Comparison of ENCODE assay signal across 1 cellular context in the genomic region with DNA sequence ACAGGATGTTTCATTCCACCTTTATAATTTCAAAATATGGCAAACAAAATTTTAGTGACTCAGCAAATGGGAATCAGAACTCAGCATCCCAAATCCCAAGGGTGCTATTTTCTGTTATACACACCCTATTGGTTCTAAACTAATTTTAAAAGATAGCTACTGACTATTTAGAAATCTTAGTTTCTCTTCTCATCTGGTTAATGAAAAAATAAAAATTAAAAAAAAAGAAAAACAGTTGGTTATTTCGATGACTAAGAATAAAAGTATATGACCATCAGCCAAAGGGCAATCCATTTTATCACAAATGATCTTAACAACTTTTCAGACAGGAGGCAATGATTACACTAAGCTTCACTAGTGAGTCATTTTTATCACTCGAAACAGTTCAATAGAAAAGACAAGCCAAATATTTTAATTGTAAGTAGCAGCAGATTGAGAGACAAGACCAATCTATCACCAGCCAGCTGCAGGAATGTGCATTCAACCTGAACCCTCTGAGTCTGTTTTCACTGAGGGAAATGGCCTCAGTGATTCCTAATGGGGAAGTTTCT.
TF ChIP-seq lines count a peak whose summit lies in the region.

No MANE protein-coding gene starts in this region.

TF ChIP-seq in K562, 482 proteins besides CTCF, POLR2A, EP300 and RAD21 (continued from another document):
- peak; percentile 46; the same call in 1 of the 2 replicates for TF ChIP-seq MAFG (tag; conservative IDR thresholded peaks at IDR 0.05)
- no peak for TF ChIP-seq ZSCAN29 (IDR thresholded peaks at IDR 0.05)
- no peak for TF ChIP-seq CREB1 (IDR thresholded peaks at IDR 0.05)
- TF ChIP-seq CREB1 (CRISPR knock-in tag; IDR thresholded peaks at IDR 0.05) = no peak
- TF ChIP-seq ARID1B (IDR thresholded peaks at IDR 0.05) = peak; percentile 35; the same call in 1 of the 2 replicates
